In genomic region chr5:177382423-177383029, GRCh38 we compare ENCODE assay signal across 10 cellular contexts. TPM values are rescaled to one million over a fixed set of nuclear protein-coding genes. Genes with fewer than 3 reads are reported as not detected.
DNase-seq lines count a peak whose midpoint lies in the region; ATAC-seq and TF ChIP-seq lines count a peak whose summit lies in the region.
"Had no signal": no experiment of that assay in that cellular context is flagged by ENCODE, and none has a peak within 500 bp of the region (broad histone marks: within the 10 kb centered on the region; RNA-seq: fewer than 3 reads in every experiment).

No MANE protein-coding gene starts in this region.

- H3K27ac ChIP-seq in heart right ventricle: no peak overlapping the region
- H3K27ac ChIP-seq: SJSA1 had no signal

- H3K36me3 ChIP-seq in heart right ventricle: no peaks in the 10 kb centered on the region
- H3K36me3 ChIP-seq: SJSA1 had no signal

- peaks cover 0 to 3% (median 0%) of the 10 kb centered on the region in 9 donors for H3K4me1 ChIP-seq in heart right ventricle

- intact Hi-C loops in activated CD8-positive, alpha-beta T cell treated with anti-CD3 and anti-CD28 coated beads for 36 hours (cut with micrococcal nuclease): no loop called here
- intact Hi-C loops in heart right ventricle (cut with DNase I): loop anchor here in 1 of 10 donors (10.0 kb wide), 1 partner anchor 268 kb away; no protein-coding TSS in a partner anchor

- POLR2A ChIA-PET in activated CD8-positive, alpha-beta T cell treated with anti-CD3 and anti-CD28 coated beads for 36 hours (lab: Charles Lee): interaction anchor here (0.8 to 1.9 kb wide), 8 partner anchors 15 to 71 kb away, joined by 3 to 4 read pairs (median 3); partner anchors contain the start of genes GRK6 and PRR7

- in situ Hi-C loops in GM13977 (cut with MboI; ENCODE audit: low pct_unique_long_range_greater_than_20kb, low sequenced_read_pairs, unreplicated experiment): no loop called here

- no peak overlapping the region for H3K4me3 Mint-ChIP-seq in activated CD8-positive, alpha-beta T cell treated with anti-CD3 and anti-CD28 coated beads for 36 hours

- ATAC-seq in activated CD8-positive, alpha-beta T cell treated with anti-CD3 and anti-CD28 coated beads for 36 hours: no peak
- peak; percentile 35 to 79 (median 66) for ATAC-seq in heart right ventricle
- ATAC-seq in HG02970 (IDR thresholded peaks at IDR 0.05; ENCODE audit: low FRiP score, unreplicated experiment): no peak
- no peak for ATAC-seq in HG02884 (IDR thresholded peaks at IDR 0.05; ENCODE audit: unreplicated experiment)
- ATAC-seq in GM18511 (IDR thresholded peaks at IDR 0.05; ENCODE audit: unreplicated experiment): no peak

- DNase-seq in AG09319 (ENCODE audit: extremely low read depth, low read depth) (no peak), GM13977 (ENCODE audit: low spot score) (no peak), heart right ventricle (no peak), GM19240 (ENCODE audit: insufficient read length, low spot score) (no peak)
- peak; percentile 39 for DNase-seq in activated CD8-positive, alpha-beta T cell treated with anti-CD3 and anti-CD28 coated beads for 36 hours

- peaks cover 0 to 47% (median 21%) of the 10 kb centered on the region in 7 donors for H3K27me3 ChIP-seq in heart right ventricle

- H3K27ac Mint-ChIP-seq in activated CD8-positive, alpha-beta T cell treated with anti-CD3 and anti-CD28 coated beads for 36 hours: no peak overlapping the region

- no peaks in the 10 kb centered on the region for H3K9me3 Mint-ChIP-seq in activated CD8-positive, alpha-beta T cell treated with anti-CD3 and anti-CD28 coated beads for 36 hours

- H3K36me3 Mint-ChIP-seq in activated CD8-positive, alpha-beta T cell treated with anti-CD3 and anti-CD28 coated beads for 36 hours (ENCODE audit: low read depth): no peaks in the 10 kb centered on the region

- WGBS in heart right ventricle, 2 donors: 19 to 24% methylated on average over 11 of the region's 11 CpGs

- CTCF ChIA-PET in activated CD8-positive, alpha-beta T cell treated with anti-CD3 and anti-CD28 coated beads for 36 hours (lab: Charles Lee): interaction anchor here (0.7 to 5.7 kb wide), 20 partner anchors 7 to 269 kb away, joined by 3 to 47 read pairs (median 5); partner anchors contain the start of gene LMAN2

- H3K9me3 ChIP-seq in heart right ventricle: no peaks in the 10 kb centered on the region
- H3K9me3 ChIP-seq: SJSA1 had no signal

- peak; percentile 34 for TF ChIP-seq CTCF in AG09319 (IDR thresholded peaks at IDR 0.05; ENCODE audit: low read depth, low read length)
- TF ChIP-seq CTCF in GM13977 (IDR thresholded peaks at IDR 0.05; ENCODE audit: extremely low read depth, insufficient read depth, missing control alignments): peak; percentile 14
- peak; percentile 13 for TF ChIP-seq CTCF in activated CD8-positive, alpha-beta T cell treated with anti-CD3 and anti-CD28 coated beads for 36 hours (IDR thresholded peaks at IDR 0.05)
- peak in 7 of 9 donors; percentile 21 to 47 (median 34) for TF ChIP-seq CTCF in heart right ventricle (IDR thresholded peaks at IDR 0.05)

- H3K27me3 Mint-ChIP-seq in activated CD8-positive, alpha-beta T cell treated with anti-CD3 and anti-CD28 coated beads for 36 hours: no peaks in the 10 kb centered on the region

- peaks cover 23% of the 10 kb centered on the region for H3K4me1 Mint-ChIP-seq in activated CD8-positive, alpha-beta T cell treated with anti-CD3 and anti-CD28 coated beads for 36 hours (ENCODE audit: low read depth)

- no peak overlapping the region for H3K4me3 ChIP-seq in heart right ventricle
- H3K4me3 ChIP-seq: SJSA1 had no signal

RNA-seq across cellular contexts. Expression of gene SLC34A1, which starts 1.7 kb away (rescaled TPM):
- total RNA-seq in activated CD8-positive, alpha-beta T cell treated with anti-CD3 and anti-CD28 coated beads for 36 hours: under 1 TPM; 0.29 to 0.43 TPM
- total RNA-seq in heart right ventricle: under 1 TPM in 1 of 10 donors, not detected in 9; 0.12 TPM
- not detected for polyA plus RNA-seq in heart right ventricle
- total RNA-seq: frontal cortex, SJSA1 had no signal

RNA-seq across cellular contexts. Expression of gene PFN3, which starts 17.9 kb away (rescaled TPM):
- total RNA-seq in activated CD8-positive, alpha-beta T cell treated with anti-CD3 and anti-CD28 coated beads for 36 hours: not detected
- not detected for total RNA-seq in heart right ventricle
- not detected for polyA plus RNA-seq in heart right ventricle
- total RNA-seq: SJSA1 had no signal

RNA-seq across cellular contexts. Expression of gene RGS14, which starts 24.8 kb away (rescaled TPM):
- 10 to 100 TPM; 50.4 to 52.5 TPM for total RNA-seq in activated CD8-positive, alpha-beta T cell treated with anti-CD3 and anti-CD28 coated beads for 36 hours
- total RNA-seq in heart right ventricle: 1 to 10 TPM; 2.2 to 9.6 (median 4.5) TPM
- 1 to 10 TPM; 2.6 to 3.9 TPM for polyA plus RNA-seq in heart right ventricle

RNA-seq across cellular contexts. Expression of gene F12, which starts 26.8 kb away (rescaled TPM):
- total RNA-seq in activated CD8-positive, alpha-beta T cell treated with anti-CD3 and anti-CD28 coated beads for 36 hours: 1 to 10 TPM; 7.9 TPM
- total RNA-seq in heart right ventricle: under 1 TPM in 1 of 10 donors, not detected in 9; 0.25 TPM
- polyA plus RNA-seq in heart right ventricle: under 1 TPM; 0.28 to 0.37 TPM

RNA-seq across cellular contexts. Expression of gene LMAN2, which starts 31.1 kb away (rescaled TPM):
- 10 to 100 TPM; 79.9 to 87.5 TPM for total RNA-seq in activated CD8-positive, alpha-beta T cell treated with anti-CD3 and anti-CD28 coated beads for 36 hours
- total RNA-seq in heart right ventricle: 100 to 1,000 TPM in 1 of 10 donors, 10 to 100 TPM in 9; 46.3 to 111 (median 56.3) TPM
- 100 to 1,000 TPM in 1 of 2 donors, 10 to 100 TPM in 1; 47.4 to 215 TPM for polyA plus RNA-seq in heart right ventricle

Comparison
In these comparisons a context has a peak if more than half of its experiments do, and no peak if none do; other contexts are left out.
1. ATAC-seq: peak in heart right ventricle (8 of 8); none in activated CD8-positive, alpha-beta T cell treated with anti-CD3 and anti-CD28 coated beads for 36 hours (single experiment), HG02970 (single experiment), HG02884 (single experiment) and GM18511 (single experiment).
2. RNA of gene RGS14, which starts 24.8 kb away (total RNA-seq): 50.4 to 52.5 TPM in activated CD8-positive, alpha-beta T cell treated with anti-CD3 and anti-CD28 coated beads for 36 hours; 2.2 to 9.6 TPM in heart right ventricle; every median in the first group is over 4 times any median in the second.
3. Peak in every context shown above with its lines, with median percentiles within 50 percentile points of each other: CTCF ChIP-seq.